In the genomic region with DNA sequence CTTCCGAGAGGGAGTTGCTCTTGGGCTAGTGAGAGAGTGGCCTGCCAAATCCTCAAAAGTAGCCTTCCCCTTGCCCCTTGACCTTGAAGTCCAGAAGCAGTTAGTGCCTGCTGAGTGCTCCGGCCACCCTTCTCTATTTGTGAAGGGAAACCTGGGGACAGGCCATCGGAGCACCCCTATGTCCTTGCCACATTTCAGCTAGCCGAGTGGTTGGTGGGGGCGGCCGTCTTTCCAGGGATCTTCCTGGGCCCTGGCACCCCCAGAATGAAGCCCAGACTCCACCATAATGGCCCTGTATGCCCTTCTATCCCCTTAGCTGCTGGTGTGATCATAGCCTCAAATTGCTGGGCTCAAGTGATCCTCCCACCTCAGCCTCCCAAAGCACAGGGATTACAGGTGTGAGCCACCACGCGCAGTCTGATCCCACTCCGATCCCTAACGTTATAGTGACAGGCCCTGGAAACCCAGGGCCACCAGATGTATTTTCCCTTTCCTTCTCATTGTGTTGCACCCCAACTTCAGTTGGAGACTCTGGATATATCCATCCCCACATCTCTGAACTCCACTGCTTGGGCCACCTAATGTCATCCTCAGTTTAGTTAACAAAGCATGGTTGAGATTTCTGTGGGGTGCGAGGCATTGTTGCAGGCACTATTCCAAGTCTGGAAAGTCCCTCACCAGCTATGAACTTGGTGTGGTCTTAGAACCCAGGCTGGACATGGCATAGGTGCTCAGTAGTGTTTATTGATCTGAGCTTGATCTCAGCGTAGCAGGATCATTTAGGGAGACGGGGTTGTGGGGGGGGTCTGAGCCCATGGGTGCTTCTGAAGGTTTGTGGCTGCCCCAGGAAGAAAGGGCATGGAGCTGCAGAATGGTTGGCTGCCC, we compare ENCODE assay signal across 1 cellular context.
TF ChIP-seq lines count a peak whose summit lies in the region.

No MANE protein-coding gene starts in this region.

TF ChIP-seq in GM12878, 131 proteins besides CTCF, POLR2A, EP300 and RAD21:
- TF ChIP-seq, protein P1, sequence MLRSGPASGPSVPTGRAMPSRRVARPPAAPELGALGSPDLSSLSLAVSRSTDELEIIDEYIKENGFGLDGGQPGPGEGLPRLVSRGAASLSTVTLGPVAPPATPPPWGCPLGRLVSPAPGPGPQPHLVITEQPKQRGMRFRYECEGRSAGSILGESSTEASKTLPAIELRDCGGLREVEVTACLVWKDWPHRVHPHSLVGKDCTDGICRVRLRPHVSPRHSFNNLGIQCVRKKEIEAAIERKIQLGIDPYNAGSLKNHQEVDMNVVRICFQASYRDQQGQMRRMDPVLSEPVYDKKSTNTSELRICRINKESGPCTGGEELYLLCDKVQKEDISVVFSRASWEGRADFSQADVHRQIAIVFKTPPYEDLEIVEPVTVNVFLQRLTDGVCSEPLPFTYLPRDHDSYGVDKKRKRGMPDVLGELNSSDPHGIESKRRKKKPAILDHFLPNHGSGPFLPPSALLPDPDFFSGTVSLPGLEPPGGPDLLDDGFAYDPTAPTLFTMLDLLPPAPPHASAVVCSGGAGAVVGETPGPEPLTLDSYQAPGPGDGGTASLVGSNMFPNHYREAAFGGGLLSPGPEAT (IDR thresholded peaks at IDR 0.05; ENCODE audit: low read depth): peak; percentile 35; the same call in 1 of the 2 replicates
- TF ChIP-seq JUND (IDR thresholded peaks at IDR 0.05; ENCODE audit: low read depth, low read length): no peak
